Comparison of ENCODE assay signal across 34 cellular contexts in genomic region chr6:83180396-83180950, GRCh38.
"Had no signal": no experiment of that assay in that cellular context is flagged by ENCODE, and none has a peak within 500 bp of the region (broad histone marks: within the 10 kb centered on the region; RNA-seq: fewer than 3 reads in every experiment).

No MANE protein-coding gene starts in this region.

- H3K4me3 Mint-ChIP-seq: activated CD4-positive, alpha-beta memory T cell treated with anti-CD3 and anti-CD28 coated beads for 36 hours; activated CD4-positive, alpha-beta T cell treated with anti-CD3 and anti-CD28 coated beads for 36 hours; activated CD4-positive, alpha-beta T cell treated with anti-CD3 and anti-CD28 coated beads, Interleukin-2, amount 10 ng/mL, durations not matched to agents 24 days and 14 days; activated CD8-positive, alpha-beta memory T cell treated with anti-CD3 and anti-CD28 coated beads, Interleukin-2, amount 10 ng/mL, durations not matched to agents 7 days and 5 days; activated CD8-positive, alpha-beta T cell treated with anti-CD3 and anti-CD28 coated beads, Interleukin-2, amount 10 ng/mL, durations not matched to agents 7 days and 5 days; activated naive CD4-positive, alpha-beta T cell treated with anti-CD3 and anti-CD28 coated beads, Interleukin-2, amount 50 U/mL, for 24 hours; activated naive CD8-positive, alpha-beta T cell treated with anti-CD3 and anti-CD28 coated beads for 36 hours; activated naive CD8-positive, alpha-beta T cell treated with anti-CD3 and anti-CD28 coated beads, Interleukin-2, amount 50 U/mL, for 24 hours; activated T-helper 17 cell treated with anti-CD3 and anti-CD28 coated beads, Interleukin-2, amount 50 U/mL, for 72 hours; dendritic cell treated with granulocyte-macrophage colony-stimulating factor and Interleukin-4, amounts not matched to agents 40 ng/mL and 50 ng/mL, for 4 days; effector memory CD8-positive, alpha-beta T cell had no signal

- H3K36me3 ChIP-seq: breast epithelium had no signal

- H3K27me3 Mint-ChIP-seq: activated CD4-positive, alpha-beta memory T cell treated with anti-CD3 and anti-CD28 coated beads for 36 hours; activated CD4-positive, alpha-beta T cell treated with anti-CD3 and anti-CD28 coated beads for 36 hours; activated CD4-positive, alpha-beta T cell treated with anti-CD3 and anti-CD28 coated beads, Interleukin-2, amount 10 ng/mL, durations not matched to agents 24 days and 14 days; activated CD8-positive, alpha-beta memory T cell treated with anti-CD3 and anti-CD28 coated beads, Interleukin-2, amount 10 ng/mL, durations not matched to agents 7 days and 5 days; activated naive CD4-positive, alpha-beta T cell treated with anti-CD3 and anti-CD28 coated beads, Interleukin-2, amount 50 U/mL, for 24 hours; activated naive CD8-positive, alpha-beta T cell treated with anti-CD3 and anti-CD28 coated beads for 36 hours; activated naive CD8-positive, alpha-beta T cell treated with anti-CD3 and anti-CD28 coated beads, Interleukin-2, amount 50 U/mL, for 24 hours; activated T-helper 17 cell treated with anti-CD3 and anti-CD28 coated beads, Interleukin-2, amount 50 U/mL, for 72 hours; dendritic cell treated with granulocyte-macrophage colony-stimulating factor and Interleukin-4, amounts not matched to agents 40 ng/mL and 50 ng/mL, for 4 days; effector memory CD8-positive, alpha-beta T cell had no signal

- H3K4me1 ChIP-seq: breast epithelium, esophagus muscularis mucosa had no signal

- H3K4me3 ChIP-seq: adrenal gland, body of pancreas, breast epithelium, cardiac muscle cell, coronary artery, dorsolateral prefrontal cortex, esophagus muscularis mucosa, gastroesophageal sphincter, heart right ventricle had no signal

- DNase-seq: activated CD4-positive, alpha-beta memory T cell treated with anti-CD3 and anti-CD28 coated beads for 36 hours; activated CD4-positive, alpha-beta T cell treated with anti-CD3 and anti-CD28 coated beads for 36 hours; activated CD4-positive, alpha-beta T cell treated with anti-CD3 and anti-CD28 coated beads, Interleukin-2, amount 10 ng/mL, durations not matched to agents 24 days and 14 days; activated CD4-positive, CD25-positive, alpha-beta regulatory T cell; activated CD4-positive, CD25-positive, alpha-beta regulatory T cell treated with anti-CD3 and anti-CD28 coated beads, Interleukin-2, amount 50 U/mL, for 72 hours; activated CD8-positive, alpha-beta memory T cell treated with anti-CD3 and anti-CD28 coated beads, Interleukin-2, amount 10 ng/mL, durations not matched to agents 7 days and 5 days; activated CD8-positive, alpha-beta memory T cell treated with anti-CD3 and anti-CD28 coated beads, Interleukin-2, amount 50 U/mL, for 4 hours; activated CD8-positive, alpha-beta T cell treated with anti-CD3 and anti-CD28 coated beads, Interleukin-2, amount 10 ng/mL, durations not matched to agents 7 days and 5 days; activated effector memory CD4-positive, alpha-beta T cell treated with Interleukin-2 at 50 U/mL for 16 hours; activated gamma-delta T cell treated with Interleukin-2 at 50 U/mL for 16 hours; activated naive CD4-positive, alpha-beta T cell treated with Interleukin-2 at 50 U/mL for 16 hours; activated naive CD8-positive, alpha-beta T cell treated with anti-CD3 and anti-CD28 coated beads for 36 hours; activated naive CD8-positive, alpha-beta T cell treated with anti-CD3 and anti-CD28 coated beads, Interleukin-2, amount 50 U/mL, for 24 hours; activated T-cell treated with anti-CD3 and anti-CD28 coated beads, Interleukin-2, amount 50 U/mL, for 1 hour; adrenal gland; amygdala; aorta; body of pancreas; central memory CD4-positive, alpha-beta T cell; cerebellar nuclear complex; dorsolateral prefrontal cortex; effector memory CD8-positive, alpha-beta T cell; erythroblast; foreskin melanocyte; heart right ventricle; T-helper 2 cell had no signal

- H3K9me3 ChIP-seq: adrenal gland, body of pancreas, breast epithelium, esophagus muscularis mucosa, gastroesophageal sphincter, heart right ventricle had no signal

- H3K27ac Mint-ChIP-seq: activated CD4-positive, alpha-beta memory T cell treated with anti-CD3 and anti-CD28 coated beads for 36 hours; activated CD4-positive, alpha-beta T cell treated with anti-CD3 and anti-CD28 coated beads for 36 hours; activated CD4-positive, alpha-beta T cell treated with anti-CD3 and anti-CD28 coated beads, Interleukin-2, amount 10 ng/mL, durations not matched to agents 24 days and 14 days; activated CD8-positive, alpha-beta memory T cell treated with anti-CD3 and anti-CD28 coated beads, Interleukin-2, amount 10 ng/mL, durations not matched to agents 7 days and 5 days; activated CD8-positive, alpha-beta T cell treated with anti-CD3 and anti-CD28 coated beads, Interleukin-2, amount 10 ng/mL, durations not matched to agents 7 days and 5 days; activated naive CD4-positive, alpha-beta T cell treated with anti-CD3 and anti-CD28 coated beads, Interleukin-2, amount 50 U/mL, for 24 hours; activated naive CD8-positive, alpha-beta T cell treated with anti-CD3 and anti-CD28 coated beads for 36 hours; activated naive CD8-positive, alpha-beta T cell treated with anti-CD3 and anti-CD28 coated beads, Interleukin-2, amount 50 U/mL, for 24 hours; activated T-helper 17 cell treated with anti-CD3 and anti-CD28 coated beads, Interleukin-2, amount 50 U/mL, for 72 hours; dendritic cell treated with granulocyte-macrophage colony-stimulating factor and Interleukin-4, amounts not matched to agents 40 ng/mL and 50 ng/mL, for 4 days; effector memory CD8-positive, alpha-beta T cell had no signal

- ATAC-seq: activated CD4-positive, alpha-beta T cell treated with anti-CD3 and anti-CD28 coated beads for 36 hours; activated CD8-positive, alpha-beta memory T cell treated with anti-CD3 and anti-CD28 coated beads, Interleukin-2, amount 10 ng/mL, durations not matched to agents 7 days and 5 days; activated CD8-positive, alpha-beta T cell treated with anti-CD3 and anti-CD28 coated beads, Interleukin-2, amount 10 ng/mL, durations not matched to agents 7 days and 5 days; activated naive CD8-positive, alpha-beta T cell treated with anti-CD3 and anti-CD28 coated beads, Interleukin-2, amount 50 U/mL, for 24 hours; activated T-helper 17 cell treated with anti-CD3 and anti-CD28 coated beads, Interleukin-2, amount 50 U/mL, for 72 hours; body of pancreas; effector memory CD8-positive, alpha-beta T cell; gastroesophageal sphincter; heart right ventricle had no signal

- H3K9me3 Mint-ChIP-seq: activated CD4-positive, alpha-beta memory T cell treated with anti-CD3 and anti-CD28 coated beads for 36 hours; activated CD4-positive, alpha-beta T cell treated with anti-CD3 and anti-CD28 coated beads, Interleukin-2, amount 10 ng/mL, durations not matched to agents 24 days and 14 days; activated naive CD4-positive, alpha-beta T cell treated with anti-CD3 and anti-CD28 coated beads, Interleukin-2, amount 50 U/mL, for 24 hours; activated naive CD8-positive, alpha-beta T cell treated with anti-CD3 and anti-CD28 coated beads for 36 hours; activated naive CD8-positive, alpha-beta T cell treated with anti-CD3 and anti-CD28 coated beads, Interleukin-2, amount 50 U/mL, for 24 hours; activated T-helper 17 cell treated with anti-CD3 and anti-CD28 coated beads, Interleukin-2, amount 50 U/mL, for 72 hours; dendritic cell treated with granulocyte-macrophage colony-stimulating factor and Interleukin-4, amounts not matched to agents 40 ng/mL and 50 ng/mL, for 4 days; effector memory CD8-positive, alpha-beta T cell had no signal

- H3K27ac ChIP-seq: adrenal gland, body of pancreas, breast epithelium, coronary artery, esophagus muscularis mucosa, gastroesophageal sphincter, heart right ventricle had no signal

- H3K4me1 Mint-ChIP-seq: activated CD4-positive, alpha-beta T cell treated with anti-CD3 and anti-CD28 coated beads for 36 hours; activated naive CD8-positive, alpha-beta T cell treated with anti-CD3 and anti-CD28 coated beads for 36 hours; activated naive CD8-positive, alpha-beta T cell treated with anti-CD3 and anti-CD28 coated beads, Interleukin-2, amount 50 U/mL, for 24 hours had no signal

- H3K27me3 ChIP-seq: adrenal gland, body of pancreas, breast epithelium, cardiac muscle cell, dorsolateral prefrontal cortex, esophagus muscularis mucosa, gastroesophageal sphincter, heart right ventricle had no signal
